ENCODE assay signal across 8 cellular contexts in genomic region chr7:85021090-85021704, GRCh38.
DNase-seq lines count a peak whose midpoint lies in the region; ATAC-seq and TF ChIP-seq lines count a peak whose summit lies in the region.

No MANE protein-coding gene starts in this region.

- in situ Hi-C loops in mammary epithelial cell (cut with MboI; ENCODE audit: low sequenced_read_pairs in 2 of 2) = loop anchor here (5.0 to 25.0 kb wide), 6 partner anchors 409 to 1086 kb away; partner anchors contain the start of gene SEMA3A (in 2 of the 2)

- H3K9me3 ChIP-seq in MM.1S (replicated peaks; ENCODE audit: insufficient read depth, low read length) (no peaks in the 10 kb centered on the region), mammary epithelial cell (replicated peaks; ENCODE audit: insufficient read depth, low read length) (no peaks in the 10 kb centered on the region)

- CTCF ChIA-PET in mammary epithelial cell (lab: Charles Lee; ENCODE audit: low non-redundant PET) = no interaction called here

- H3K9ac ChIP-seq in MM.1S (ENCODE audit: low read length) (no peak overlapping the region), mammary epithelial cell (ENCODE audit: insufficient read depth, low read length) (no peak overlapping the region)

- dilution Hi-C loops in mammary epithelial cell (cut with HindIII; ENCODE audit: low sequenced_read_pairs) = no loop called here

- DNase-seq in DMS53 (lab: John Stamatoyannopoulos, UW) = peak; percentile 65
- DNase-seq in MM.1S = no peak
- no peak for DNase-seq in mammary epithelial cell
- DNase-seq in erythroblast (lab: John Stamatoyannopoulos, UW) = no peak
- DNase-seq in stimulated activated naive CD8-positive, alpha-beta T cell treated with anti-CD3 and anti-CD28 coated beads, Interleukin-15, amount 100 ng/mL, for 72 hours = no peak
- no peak for DNase-seq in NCI-H345 treated with DMSO at 0.1 percent for 48 hours (lab: John Stamatoyannopoulos, UW; ENCODE audit: unreplicated experiment)

- H3K4me2 ChIP-seq in MM.1S (ENCODE audit: low read depth, low read length) (no peak overlapping the region), mammary epithelial cell (ENCODE audit: insufficient read depth, low read depth, low read length) (no peak overlapping the region)

- H3K27me3 ChIP-seq in MM.1S (replicated peaks; ENCODE audit: insufficient read depth, low read length) (no peaks in the 10 kb centered on the region), mammary epithelial cell (ENCODE audit: insufficient read depth, low read length) (no peaks in the 10 kb centered on the region)

- H3K9me2 ChIP-seq in MM.1S (replicated peaks; ENCODE audit: insufficient read depth, low read length) = no peaks in the 10 kb centered on the region

- no peak overlapping the region for H3K4me3 Mint-ChIP-seq in nephron
- H3K4me3 Mint-ChIP-seq in stimulated activated naive CD8-positive, alpha-beta T cell treated with anti-CD3 and anti-CD28 coated beads, Interleukin-15, amount 100 ng/mL, for 72 hours = no peak overlapping the region

- no peak overlapping the region for H3K27ac ChIP-seq in MM.1S (ENCODE audit: low read length)
- no peak overlapping the region for H3K27ac ChIP-seq in mammary epithelial cell (ENCODE audit: insufficient read depth, low read depth, low read length)

- no peak overlapping the region for H3K4me3 ChIP-seq in MM.1S (ENCODE audit: low read length)
- no peak overlapping the region for H3K4me3 ChIP-seq in mammary epithelial cell (replicated peaks in 1 of 3; ENCODE audit: insufficient read depth in 1 of 3, low read depth in 2 of 3, low read length in 3 of 3)

- no TSS peak for BruUV-seq in mammary epithelial cell (replicated peaks; lab: Mats Ljungman, UMichigan)

- peaks cover 23% of the 10 kb centered on the region for H3K4me1 Mint-ChIP-seq in nephron
- H3K4me1 Mint-ChIP-seq in stimulated activated naive CD8-positive, alpha-beta T cell treated with anti-CD3 and anti-CD28 coated beads, Interleukin-15, amount 100 ng/mL, for 72 hours = no peaks in the 10 kb centered on the region

- TF ChIP-seq POLR2A in erythroblast (IDR thresholded peaks at IDR 0.05; ENCODE audit: low read length) = no peak

- intact Hi-C loops in mammary epithelial cell (cut with micrococcal nuclease) = loop anchor here (1.0 to 5.0 kb wide), 4 partner anchors 404 to 833 kb away; no protein-coding TSS in a partner anchor

- 96% methylated on average over 4 of the region's 4 CpGs for WGBS in mammary epithelial cell (ENCODE audit: low coverage, missing lambda C conversion rate)

- H3K36me3 ChIP-seq in MM.1S (replicated peaks; ENCODE audit: insufficient read depth, low read length) (no peaks in the 10 kb centered on the region), mammary epithelial cell (ENCODE audit: insufficient read depth, low read length) (no peaks in the 10 kb centered on the region)

- H2AFZ ChIP-seq in MM.1S (ENCODE audit: low read length) (no peak overlapping the region), mammary epithelial cell (ENCODE audit: low read depth, low read length) (no peak overlapping the region)

- peaks cover 9% of the 10 kb centered on the region for H3K36me3 Mint-ChIP-seq in nephron (ENCODE audit: low read depth)

- H3F3A ChIP-seq in MM.1S (ENCODE audit: insufficient read depth, low read length) = peaks cover 14% of the 10 kb centered on the region

- H4K20me1 ChIP-seq in MM.1S (ENCODE audit: insufficient read depth, low read length) (no peaks in the 10 kb centered on the region), mammary epithelial cell (ENCODE audit: insufficient read depth, low read length) (no peaks in the 10 kb centered on the region)

- no peak overlapping the region for H3K27ac Mint-ChIP-seq in nephron
- no peak overlapping the region for H3K27ac Mint-ChIP-seq in stimulated activated naive CD8-positive, alpha-beta T cell treated with anti-CD3 and anti-CD28 coated beads, Interleukin-15, amount 100 ng/mL, for 72 hours

- no peak for ATAC-seq in GM19035 (IDR thresholded peaks at IDR 0.05; ENCODE audit: unreplicated experiment)
- ATAC-seq in stimulated activated naive CD8-positive, alpha-beta T cell treated with anti-CD3 and anti-CD28 coated beads, Interleukin-15, amount 100 ng/mL, for 72 hours = no peak

- H3K4me1 ChIP-seq in MM.1S (ENCODE audit: low read length) = peaks cover 13% of the 10 kb centered on the region
- no peaks in the 10 kb centered on the region for H3K4me1 ChIP-seq in mammary epithelial cell (ENCODE audit: insufficient read depth, low read length)

- TF ChIP-seq CTCF in MM.1S (IDR thresholded peaks at IDR 0.05; ENCODE audit: low read length) (peak; percentile 43), mammary epithelial cell (conservative IDR thresholded peaks at IDR 0.05 in 1 of 2, IDR thresholded peaks at IDR 0.05 in 1 of 2; ENCODE audit: extremely low read depth in 1 of 2, insufficient read depth in 1 of 2, low read depth in 1 of 2, low read length in 2 of 2) (peak; percentile 40 to 61), nephron (IDR thresholded peaks at IDR 0.05; ENCODE audit: unreplicated experiment in 3 of 3) (peak; percentile 52 to 65 (median 58))

- H3K9me3 Mint-ChIP-seq in nephron = no peaks in the 10 kb centered on the region
- H3K9me3 Mint-ChIP-seq in stimulated activated naive CD8-positive, alpha-beta T cell treated with anti-CD3 and anti-CD28 coated beads, Interleukin-15, amount 100 ng/mL, for 72 hours = no peaks in the 10 kb centered on the region

- H3K27me3 Mint-ChIP-seq in nephron (ENCODE audit: low read depth) = no peaks in the 10 kb centered on the region
- H3K27me3 Mint-ChIP-seq in stimulated activated naive CD8-positive, alpha-beta T cell treated with anti-CD3 and anti-CD28 coated beads, Interleukin-15, amount 100 ng/mL, for 72 hours = peaks cover 15% of the 10 kb centered on the region

- H3K79me2 ChIP-seq in MM.1S (ENCODE audit: low read length) = no peaks in the 10 kb centered on the region
- no peaks in the 10 kb centered on the region for H3K79me2 ChIP-seq in mammary epithelial cell (ENCODE audit: insufficient read depth, low read length)
